ENCODE assay signal across 9 cellular contexts in genomic region chr11:134412508-134413333, GRCh38. TPM values are rescaled to one million over a fixed set of nuclear protein-coding genes. Genes with fewer than 3 reads are reported as not detected.
DNase-seq lines count a peak whose midpoint lies in the region; ATAC-seq and TF ChIP-seq lines count a peak whose summit lies in the region.
"Had no signal": no experiment of that assay in that cellular context is flagged by ENCODE, and none has a peak within 500 bp of the region (broad histone marks: within the 10 kb centered on the region; RNA-seq: fewer than 3 reads in every experiment).

No MANE protein-coding gene starts in this region.

- H2AFZ ChIP-seq in GM23248 (no peak overlapping the region), SK-N-SH (ENCODE audit: low read depth) (no peak overlapping the region), neuronal stem cell (ENCODE audit: low read length) (peak overlapping the region; percentile 96)

- TF ChIP-seq CTCF in SK-N-SH (IDR thresholded peaks at IDR 0.05) (no peak), endodermal cell (conservative IDR thresholded peaks at IDR 0.05) (no peak), GM10266 (IDR thresholded peaks at IDR 0.05; ENCODE audit: control insufficient read depth, insufficient read depth, low read depth, missing control alignments) (no peak)

- peak; percentile 29 for TF ChIP-seq RAD21 in SK-N-SH (IDR thresholded peaks at IDR 0.05; ENCODE audit: low read length)

- H3K4me2 ChIP-seq in GM23248 (ENCODE audit: unreplicated experiment) (no peak overlapping the region), SK-N-SH (peak overlapping the region; percentile 52; the same call in 1 of the 2 replicates), neuronal stem cell (ENCODE audit: insufficient read depth, low read length, poor library complexity, severe bottlenecking) (peak overlapping the region; percentile 87)

- H3K14ac ChIP-seq in neuronal stem cell (ENCODE audit: low read length), result no peak overlapping the region

- H3K4me1 ChIP-seq in GM23248 (ENCODE audit: insufficient read depth) (no peaks in the 10 kb centered on the region), SK-N-SH (ENCODE audit: control insufficient read depth in 1 of 2, insufficient read depth in 2 of 2, low read depth in 1 of 2, low read length in 1 of 2) (peaks cover 0 to 54% of the 10 kb centered on the region in 2 experiments; a peak in 2 of 4 replicates), endodermal cell (ENCODE audit: control insufficient read depth, insufficient read depth, low read length) (no peaks in the 10 kb centered on the region), neuronal stem cell (ENCODE audit: control insufficient read depth in 2 of 2, insufficient read depth in 1 of 2, low read depth in 1 of 2, low read length in 2 of 2) (peaks cover 31 to 44% of the 10 kb centered on the region in 2 donors)

- ATAC-seq in HG02588 (IDR thresholded peaks at IDR 0.05; ENCODE audit: unreplicated experiment), result no peak
- no peak for ATAC-seq in GM21786 (IDR thresholded peaks at IDR 0.05; ENCODE audit: unreplicated experiment)
- ATAC-seq: body of pancreas had no signal

- no peak overlapping the region for H3K4me3 ChIP-seq in GM23248
- H3K4me3 ChIP-seq in SK-N-SH (ENCODE audit: low read depth in 2 of 2, low read length in 1 of 2), result peak overlapping the region; percentile 29 to 48; a peak in 3 of 4 replicates
- peak overlapping the region; percentile 53 for H3K4me3 ChIP-seq in endodermal cell (ENCODE audit: low read length)
- peak overlapping the region; percentile 70 to 88 for H3K4me3 ChIP-seq in neuronal stem cell (ENCODE audit: low read length in 2 of 2)

- TF ChIP-seq EP300 in SK-N-SH (IDR thresholded peaks at IDR 0.05; ENCODE audit: borderline replicate concordance in 1 of 2, low read depth in 1 of 2, low read length in 1 of 2), result no peak

- H3K79me1 ChIP-seq in neuronal stem cell (ENCODE audit: low read depth, low read length), result peaks cover 13% of the 10 kb centered on the region

- peaks cover 76% of the 10 kb centered on the region for H3K27me3 Mint-ChIP-seq in endodermal cell (ENCODE audit: insufficient read depth)

- H2BK12ac ChIP-seq in neuronal stem cell (ENCODE audit: low read length), result no peak overlapping the region

- H3K27me3 ChIP-seq in GM23248 (replicated peaks; ENCODE audit: insufficient read depth) (peaks cover 43% of the 10 kb centered on the region), SK-N-SH (ENCODE audit: insufficient read depth) (no peaks in the 10 kb centered on the region), endodermal cell (ENCODE audit: control insufficient read depth, insufficient read depth, low read length, poor library complexity, severe bottlenecking) (peaks cover 66% of the 10 kb centered on the region), neuronal stem cell (ENCODE audit: control insufficient read depth in 3 of 3, insufficient read depth in 3 of 3, low read depth in 1 of 3, low read length in 3 of 3) (no peaks in the 10 kb centered on the region)
- H3K27me3 ChIP-seq: body of pancreas had no signal

- no peak overlapping the region for H4K91ac ChIP-seq in neuronal stem cell (ENCODE audit: low read depth, low read length, poor library complexity)

- no peak overlapping the region for H3K27ac Mint-ChIP-seq in endodermal cell

- H2BK120ac ChIP-seq in neuronal stem cell (ENCODE audit: low read depth, low read length), result no peak overlapping the region

- H3K79me2 ChIP-seq in GM23248 (ENCODE audit: insufficient read depth) (no peaks in the 10 kb centered on the region), SK-N-SH (ENCODE audit: insufficient read depth) (no peaks in the 10 kb centered on the region)

- H3K9me3 Mint-ChIP-seq in endodermal cell, result no peaks in the 10 kb centered on the region

- no peaks in the 10 kb centered on the region for H3F3A ChIP-seq in GM23248 (ENCODE audit: insufficient read depth)
- no peaks in the 10 kb centered on the region for H3F3A ChIP-seq in SK-N-SH (replicated peaks; ENCODE audit: insufficient read depth)

- POLR2A ChIA-PET in SK-N-SH (lab: Yijun Ruan, JAX), result no interaction called here

- H3K27ac ChIP-seq in GM23248 (no peak overlapping the region), SK-N-SH (ENCODE audit: low read depth in 2 of 2, low read length in 1 of 2) (peak overlapping the region in 1 of 2 experiments; percentile 76; a peak in 2 of 4 replicates), endodermal cell (ENCODE audit: low read depth, low read length) (no peak overlapping the region), neuronal stem cell (replicated peaks; ENCODE audit: low read length) (peak overlapping the region; percentile 23)
- H3K27ac ChIP-seq: body of pancreas had no signal

- H4K20me1 ChIP-seq in GM23248 (ENCODE audit: insufficient read depth), result no peaks in the 10 kb centered on the region
- no peaks in the 10 kb centered on the region for H4K20me1 ChIP-seq in SK-N-SH (ENCODE audit: insufficient read depth)

- peak overlapping the region; percentile 7 for H3K4ac ChIP-seq in neuronal stem cell (ENCODE audit: low read length)

- peak overlapping the region; percentile 73 for H2AK5ac ChIP-seq in neuronal stem cell (ENCODE audit: low read depth, low read length)

- no peak overlapping the region for H4K8ac ChIP-seq in neuronal stem cell (ENCODE audit: low read depth, low read length)

- peaks cover 30% of the 10 kb centered on the region for H3K4me1 Mint-ChIP-seq in endodermal cell

- peak overlapping the region; percentile 58 for H3K4me3 Mint-ChIP-seq in endodermal cell

- H3K23ac ChIP-seq in neuronal stem cell (ENCODE audit: low read depth, low read length, poor library complexity), result peak overlapping the region; percentile 56

- H3K9ac ChIP-seq in GM23248 (no peak overlapping the region), SK-N-SH (no peak overlapping the region), endodermal cell (ENCODE audit: extremely low read depth, low read length, poor library complexity, severe bottlenecking) (no peak overlapping the region), neuronal stem cell (ENCODE audit: low read depth, low read length, poor library complexity) (peak overlapping the region; percentile 60)

- no peak overlapping the region for H2BK5ac ChIP-seq in neuronal stem cell (ENCODE audit: low read length)

- H2BK15ac ChIP-seq in neuronal stem cell (ENCODE audit: low read length), result peak overlapping the region; percentile 40

- H3K9me3 ChIP-seq in GM23248 (ENCODE audit: low read depth) (no peaks in the 10 kb centered on the region), SK-N-SH (no peaks in the 10 kb centered on the region), endodermal cell (ENCODE audit: control insufficient read depth, low read length) (no peaks in the 10 kb centered on the region), neuronal stem cell (replicated peaks in 1 of 2; ENCODE audit: control insufficient read depth in 2 of 2, insufficient read depth in 1 of 2, low read depth in 1 of 2, low read length in 2 of 2) (no peaks in the 10 kb centered on the region)
- H3K9me3 ChIP-seq: body of pancreas had no signal

- CTCF ChIA-PET in SK-N-SH (lab: Yijun Ruan, JAX), result interaction anchor here (1.0 kb wide), 1 partner anchor 11 kb away, joined by 4 read pairs; no protein-coding TSS in a partner anchor

- WGBS in GM23248 (ENCODE audit: low coverage in 1 of 2, low lambda C conversion rate in 2 of 2, missing lambda C conversion rate in 2 of 2), 2 experiments, result 2 to 4% methylated on average over 25 to 52 of the region's 64 CpGs
- 20% methylated on average over 15 of the region's 64 CpGs for WGBS in SK-N-SH (ENCODE audit: low lambda C conversion rate)
- WGBS in endodermal cell (ENCODE audit: insufficient coverage in 1 of 2, insufficient read length in 1 of 2), 2 experiments, result 2 to 5% methylated on average over 27 to 64 of the region's 64 CpGs
- no CpG with 5 or more reads among the region's 64 CpGs for WGBS in neuronal stem cell (ENCODE audit: extremely low coverage in 2 of 2, insufficient read length in 2 of 2, insufficient replicate concordance in 1 of 2), 2 donors

- H3K36me3 ChIP-seq in GM23248 (ENCODE audit: low read depth) (no peaks in the 10 kb centered on the region), SK-N-SH (replicated peaks in 1 of 2; ENCODE audit: control insufficient read depth in 1 of 2, insufficient read depth in 2 of 2, low read length in 1 of 2) (no peaks in the 10 kb centered on the region), endodermal cell (ENCODE audit: control insufficient read depth, insufficient read depth, low read length) (no peaks in the 10 kb centered on the region), neuronal stem cell (replicated peaks in 1 of 2; ENCODE audit: control insufficient read depth in 2 of 2, insufficient read depth in 2 of 2, low read length in 2 of 2) (no peaks in the 10 kb centered on the region)

- H3K18ac ChIP-seq in neuronal stem cell (ENCODE audit: low read length), result peak overlapping the region; percentile 98

- DNase-seq in GM23248, result peak; percentile 11
- peak; percentile 89 for DNase-seq in SK-N-SH
- DNase-seq in endodermal cell, result peak; percentile 83
- peak; percentile 57 for DNase-seq in neuronal stem cell (ENCODE audit: low spot score)
- DNase-seq in NCI-H1930 (lab: John Stamatoyannopoulos, UW), result no peak
- no peak for DNase-seq in GM10266 (ENCODE audit: extremely low spot score)

- in situ Hi-C loops in GM23248 (cut with MboI), result no loop called here

- H3K9me2 ChIP-seq in GM23248 (ENCODE audit: insufficient read depth) (no peaks in the 10 kb centered on the region), SK-N-SH (no peaks in the 10 kb centered on the region)

- no peaks in the 10 kb centered on the region for H3K36me3 Mint-ChIP-seq in endodermal cell (ENCODE audit: low read depth)

TF ChIP-seq in SK-N-SH, 30 proteins besides CTCF, POLR2A, EP300 and RAD21 (continues in another document):
- no peak for TF ChIP-seq MEF2A (IDR thresholded peaks at IDR 0.05; ENCODE audit: borderline replicate concordance, low read depth)
- 0 out of 2 replicates have a peak, but pooled peaks have one; percentile 27 for TF ChIP-seq MXI1 (IDR thresholded peaks at IDR 0.05; ENCODE audit: low read depth, low read length)

RNA-seq across cellular contexts. Expression of gene B3GAT1, which starts 0.7 kb away (rescaled TPM):
- not detected in 2 replicates for total RNA-seq in GM23248 (2014; rRNA removed; shearing (Covaris generic))
- polyA plus RNA-seq in GM23248 (2016; fragmentation: Nextera tagmentation; extraction: Ambion mirVana) (not detected in 2 replicates), SK-N-SH (2012; rRNA removed) (0.15 and 0.16 TPM in 2 replicates)
- polyA plus RNA-seq in SK-N-SH (2012; cell fraction: cytosol; rRNA removed), result 0.09 and 0.51 TPM in 2 replicates
- 0.67 and 1.2 TPM in 2 replicates for polyA plus RNA-seq in SK-N-SH (2012; cell fraction: nucleus; rRNA removed)
- 10 to 100 TPM; 20.6 to 29.5 TPM for total RNA-seq in endodermal cell
- polyA plus RNA-seq in endodermal cell (2013, experiment 1 of 2), result 28.8 TPM
- polyA plus RNA-seq in endodermal cell (2013, experiment 2 of 2), result 26.2 TPM
- polyA plus RNA-seq in neuronal stem cell (2013, experiment 1 of 2), result 27.4 TPM
- polyA plus RNA-seq in neuronal stem cell (2013, experiment 2 of 2), result 27.2 TPM

Comparison
In these comparisons a context has a peak if more than half of its experiments do, and no peak if none do; other contexts are left out.
1. DNase-seq: peak in GM23248 (single experiment), SK-N-SH (single experiment), endodermal cell (single experiment) and neuronal stem cell (single experiment); none in NCI-H1930 (0 of 2) and GM10266 (single experiment).
2. RNA of gene B3GAT1, which starts 0.7 kb away (total RNA-seq): 20.6 to 29.5 TPM in endodermal cell; not detected in GM23248; every median in the first group is over 10 times any median in the second.